1 cellular context compared by ENCODE assay signal in the genomic region with DNA sequence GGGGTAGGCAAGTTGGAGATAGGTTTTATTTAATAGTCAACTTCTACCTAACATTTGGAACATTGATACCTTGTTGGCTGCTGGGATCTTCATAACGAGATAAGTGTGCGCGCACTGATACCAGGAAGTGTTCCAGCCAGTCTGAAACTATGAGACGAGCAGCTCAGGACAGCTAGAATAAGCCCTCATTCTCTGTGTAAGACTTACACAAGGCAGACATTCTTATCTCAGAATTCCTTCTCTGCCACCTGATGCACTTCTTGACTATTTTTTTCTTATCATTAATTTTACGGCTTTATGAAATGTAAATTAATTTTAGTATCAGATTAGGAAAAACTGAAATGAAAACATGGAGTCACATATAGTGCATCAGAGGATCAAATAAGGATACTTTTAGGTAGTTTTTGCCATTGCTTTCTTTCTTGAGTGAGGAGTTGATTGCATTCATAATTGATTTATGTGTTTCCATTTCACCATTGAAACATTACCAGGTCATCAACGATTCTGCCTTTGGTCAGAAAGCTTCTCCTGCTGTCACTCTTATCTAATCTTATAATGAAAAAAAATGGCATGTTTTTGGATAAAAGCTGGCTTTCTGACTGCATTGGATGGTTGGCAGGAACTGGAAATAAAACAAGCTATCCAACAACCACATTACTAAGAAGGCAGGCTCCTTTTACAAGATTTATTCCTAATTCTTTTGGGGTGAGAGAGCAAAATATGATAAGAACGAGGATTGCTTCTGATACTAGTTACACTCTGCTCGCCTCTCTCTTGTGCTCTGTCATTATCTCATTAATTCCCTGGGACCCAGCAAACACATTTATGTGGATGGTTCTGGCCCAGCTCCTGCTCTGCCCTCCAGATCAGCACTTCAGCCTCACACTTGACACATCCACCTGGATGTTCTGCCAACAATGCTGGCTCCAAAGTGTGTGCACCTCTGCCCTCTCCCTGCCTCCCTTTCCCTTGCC.
TF ChIP-seq lines count a peak whose summit lies in the region.

No MANE protein-coding gene starts in this region.

TF ChIP-seq in SK-N-SH treated with all-trans-retinoic acid at 6 μM for 48 hours, 23 proteins besides CTCF, POLR2A, EP300 and RAD21 (continued from another document):
- TF ChIP-seq TSHZ2 (CRISPR knock-in tag; IDR thresholded peaks at IDR 0.05) = peak; percentile 99
- peak; percentile 78 for TF ChIP-seq TCF4 (CRISPR knock-in tag; IDR thresholded peaks at IDR 0.05; ENCODE audit: borderline replicate concordance)
- peak; percentile 58; the same call in 1 of the 2 replicates for TF ChIP-seq ESRRG (CRISPR knock-in tag; IDR thresholded peaks at IDR 0.05)
- TF ChIP-seq, protein P1, sequence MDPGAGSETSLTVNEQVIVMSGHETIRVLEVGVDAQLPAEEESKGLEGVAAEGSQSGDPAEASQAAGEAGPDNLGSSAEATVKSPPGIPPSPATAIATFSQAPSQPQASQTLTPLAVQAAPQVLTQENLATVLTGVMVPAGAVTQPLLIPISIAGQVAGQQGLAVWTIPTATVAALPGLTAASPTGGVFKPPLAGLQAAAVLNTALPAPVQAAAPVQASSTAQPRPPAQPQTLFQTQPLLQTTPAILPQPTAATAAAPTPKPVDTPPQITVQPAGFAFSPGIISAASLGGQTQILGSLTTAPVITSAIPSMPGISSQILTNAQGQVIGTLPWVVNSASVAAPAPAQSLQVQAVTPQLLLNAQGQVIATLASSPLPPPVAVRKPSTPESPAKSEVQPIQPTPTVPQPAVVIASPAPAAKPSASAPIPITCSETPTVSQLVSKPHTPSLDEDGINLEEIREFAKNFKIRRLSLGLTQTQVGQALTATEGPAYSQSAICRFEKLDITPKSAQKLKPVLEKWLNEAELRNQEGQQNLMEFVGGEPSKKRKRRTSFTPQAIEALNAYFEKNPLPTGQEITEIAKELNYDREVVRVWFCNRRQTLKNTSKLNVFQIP (CRISPR knock-in tag; IDR thresholded peaks at IDR 0.05; ENCODE audit: borderline replicate concordance, low read depth) = no peak; the same call in 1 of the 2 replicates
- 0 out of 2 replicates have a peak, but pooled peaks have one; percentile 45 for TF ChIP-seq ZNF565 (CRISPR knock-in tag; conservative IDR thresholded peaks at IDR 0.05; ENCODE audit: low read depth)
- no peak for TF ChIP-seq ZNF8 (CRISPR knock-in tag; IDR thresholded peaks at IDR 0.05)
TF ChIP-seq in SK-N-SH treated with all-trans-retinoic acid at 6 μM for 48 hours: peak in this region for 11.
